8 cellular contexts compared by ENCODE assay signal in genomic region chr19:510606-511100, GRCh38. TPM values are rescaled to one million over a fixed set of nuclear protein-coding genes. Genes with fewer than 3 reads are reported as not detected.
DNase-seq lines count a peak whose midpoint lies in the region; ATAC-seq, FAIRE-seq and TF ChIP-seq lines count a peak whose summit lies in the region.

No MANE protein-coding gene starts in this region.

- H3K27ac ChIP-seq in A549: no peak overlapping the region
- H3K27ac ChIP-seq in ovary: no peak overlapping the region
- no peak overlapping the region for H3K27ac ChIP-seq in thyroid gland

- peaks cover 0 to 15% of the 10 kb centered on the region in 2 donors for H3K36me3 Mint-ChIP-seq in activated naive CD4-positive, alpha-beta T cell treated with anti-CD3 and anti-CD28 coated beads, Interleukin-2, amount 50 U/mL, for 72 hours

- TF ChIP-seq CTCF in A549 (IDR thresholded peaks at IDR 0.05) (peak; percentile 65), NB4 (IDR thresholded peaks at IDR 0.05; ENCODE audit: low read depth, low read length) (peak; percentile 83), ovary (IDR thresholded peaks at IDR 0.05) (peak; percentile 41 to 55 (median 48)), thyroid gland (IDR thresholded peaks at IDR 0.05) (peak in 5 of 6 experiments; percentile 50 to 72 (median 52))

- WGBS in A549 (ENCODE audit: missing lambda C conversion rate): 61% methylated on average over 4 of the region's 21 CpGs
- 25 to 29% (median 27%) methylated on average over 20 to 21 of the region's 21 CpGs for WGBS in ovary, 3 donors
- 57 to 65% methylated on average over 11 to 14 of the region's 21 CpGs for WGBS in thyroid gland, 2 donors

- H3K9me3 ChIP-seq in A549: no peaks in the 10 kb centered on the region
- H3K9me3 ChIP-seq in ovary: no peaks in the 10 kb centered on the region
- H3K9me3 ChIP-seq in thyroid gland: no peaks in the 10 kb centered on the region

- peaks cover 4% of the 10 kb centered on the region; the same call in 1 of the 3 replicates for H3K4me1 ChIP-seq in A549
- peaks cover 6% of the 10 kb centered on the region for H3K4me1 ChIP-seq in ovary (ENCODE audit: insufficient read depth)
- H3K4me1 ChIP-seq in thyroid gland: peaks cover 24 to 29% of the 10 kb centered on the region in 2 donors

- POLR2A ChIA-PET in A549 (lab: Yijun Ruan, JAX): interaction anchor here (0.7 to 1.4 kb wide), 2 partner anchors 13 to 21 kb away, joined by 3 to 4 read pairs; partner anchors contain the start of gene CDC34

- no peaks in the 10 kb centered on the region for H3K9me3 Mint-ChIP-seq in activated naive CD4-positive, alpha-beta T cell treated with anti-CD3 and anti-CD28 coated beads, Interleukin-2, amount 50 U/mL, for 72 hours

- H3K27me3 ChIP-seq in ovary: no peaks in the 10 kb centered on the region
- no peaks in the 10 kb centered on the region for H3K27me3 ChIP-seq in thyroid gland

- H3K36me3 ChIP-seq in ovary: no peaks in the 10 kb centered on the region
- no peaks in the 10 kb centered on the region for H3K36me3 ChIP-seq in thyroid gland

- peak; percentile 54 to 87 for DNase-seq in A549 (ENCODE audit: low read depth in 1 of 2, low spot score in 1 of 2)
- DNase-seq in NB4 (ENCODE audit: low read depth): peak; percentile 91
- peak; percentile 83 for DNase-seq in SKM-1 (lab: John Stamatoyannopoulos, UW; ENCODE audit: unreplicated experiment)
- peak; percentile 92 to 98 for DNase-seq in activated naive CD4-positive, alpha-beta T cell treated with anti-CD3 and anti-CD28 coated beads, Interleukin-2, amount 50 U/mL, for 72 hours (ENCODE audit: low spot score in 2 of 2)
- peak; percentile 51 to 88 (median 77) for DNase-seq in head of caudate nucleus
- DNase-seq in ovary: peak in 3 of 5 donors; percentile 59 to 79 (median 67)
- DNase-seq in thyroid gland: peak; percentile 40 to 43

- H3K27ac Mint-ChIP-seq in activated naive CD4-positive, alpha-beta T cell treated with anti-CD3 and anti-CD28 coated beads, Interleukin-2, amount 50 U/mL, for 72 hours: peak overlapping the region; percentile 98

- TF ChIP-seq EP300 in A549 (IDR thresholded peaks at IDR 0.05) (no peak), ovary (IDR thresholded peaks at IDR 0.05) (no peak)

- CTCF ChIA-PET in A549 (lab: Yijun Ruan, JAX): interaction anchor here (0.7 to 3.5 kb wide), 18 partner anchors 10 to 224 kb away, joined by 3 to 42 read pairs (median 3); partner anchors contain the start of gene CDC34

- peak; percentile 44 to 53 for TF ChIP-seq RAD21 in A549 (conservative IDR thresholded peaks at IDR 0.05 in 1 of 2, IDR thresholded peaks at IDR 0.05 in 1 of 2)

- no peak overlapping the region for H3K4me3 ChIP-seq in A549
- peak overlapping the region; percentile 25 for H3K4me3 ChIP-seq in NB4 (ENCODE audit: low read depth, low read length)
- no peak overlapping the region for H3K4me3 ChIP-seq in ovary
- H3K4me3 ChIP-seq in thyroid gland (replicated peaks in 1 of 3): no peak overlapping the region

- intact Hi-C loops in head of caudate nucleus (cut with DNase I): loop anchor here (2.0 kb wide), 1 partner anchor 20 kb away; the partner anchor contains the start of gene CDC34
- intact Hi-C loops in ovary (cut with DNase I): no loop called here
- intact Hi-C loops in thyroid gland (cut with DNase I): no loop called here

- no peak for FAIRE-seq in A549 (lab: Jason Lieb, UNC)

- no peak for TF ChIP-seq POLR2A in A549 (IDR thresholded peaks at IDR 0.05; ENCODE audit: low read length)
- no peak for TF ChIP-seq POLR2A in NB4 (IDR thresholded peaks at IDR 0.05; ENCODE audit: extremely low read depth, insufficient read length)
- no peak for TF ChIP-seq POLR2A in ovary (IDR thresholded peaks at IDR 0.05)
- no peak for TF ChIP-seq POLR2A in thyroid gland (IDR thresholded peaks at IDR 0.05)

- H3K4me2 ChIP-seq in A549: no peak overlapping the region

- ATAC-seq in A549 (peak; percentile 14 to 52; a peak in 5 of 6 replicates), GM18868 (IDR thresholded peaks at IDR 0.05; ENCODE audit: unreplicated experiment) (peak; percentile 41)
- ATAC-seq in activated naive CD4-positive, alpha-beta T cell treated with anti-CD3 and anti-CD28 coated beads, Interleukin-2, amount 50 U/mL, for 72 hours: peak; percentile 43 to 62

TF ChIP-seq in A549, 52 proteins besides CTCF, POLR2A, EP300 and RAD21 (continues in another document):
- TF ChIP-seq POLR2AphosphoS2 (conservative IDR thresholded peaks at IDR 0.05; ENCODE audit: low read length) (no peak), MYC (IDR thresholded peaks at IDR 0.05; ENCODE audit: borderline replicate concordance, low read length) (peak; percentile 69; the same call in 1 of the 2 replicates), SMC3 (IDR thresholded peaks at IDR 0.05) (peak; percentile 15; the same call in 2 of the 3 replicates), PBX3 (IDR thresholded peaks at IDR 0.05) (no peak), MAX (IDR thresholded peaks at IDR 0.05) (peak; percentile 70)

RNA-seq across cellular contexts. Expression of gene TPGS1, which starts 3.4 kb away (rescaled TPM):
- polyA plus RNA-seq in A549 (2011; rRNA removed) (2.3 and 2.7 TPM in 2 replicates), A549 (2017; fragmentation: RNase III; extraction: RNeasy Plus Mini Kit Qiagen cat#74134 plus additional on column Dnase treatment) (12.5 to 13.8 TPM (median 13.1 TPM) in 3 replicates), ovary (10 to 100 TPM in 1 of 2 donors, under 1 TPM in 1; 0.12 to 24.7 TPM)
- 16.0 and 27.9 TPM in 2 replicates for polyA plus RNA-seq in A549 (2012; cell fraction: cytosol; rRNA removed)
- 22.3 and 42.1 TPM in 2 replicates for polyA plus RNA-seq in A549 (2012; cell fraction: nucleus; rRNA removed)
- 1.1 TPM in 2 replicates for polyA minus RNA-seq in A549 (2011; rRNA and poly(A)+ RNA removed)
- total RNA-seq in activated naive CD4-positive, alpha-beta T cell treated with anti-CD3 and anti-CD28 coated beads, Interleukin-2, amount 50 U/mL, for 72 hours: 10 to 100 TPM in 1 of 2 donors, 1 to 10 TPM in 1; 5.9 to 10.2 TPM
- total RNA-seq in ovary (10 to 100 TPM; 18.6 to 93.3 (median 27.4) TPM), thyroid gland (100 to 1,000 TPM in 2 of 4 donors, 10 to 100 TPM in 2; 50.8 to 147 (median 99.6) TPM)

RNA-seq across cellular contexts. Expression of gene MADCAM1, which starts 14.4 kb away (rescaled TPM):
- polyA plus RNA-seq in A549 (2011; rRNA removed) (0.06 and 0.09 TPM in 2 replicates), A549 (2017; fragmentation: RNase III; extraction: RNeasy Plus Mini Kit Qiagen cat#74134 plus additional on column Dnase treatment) (0.25 to 0.41 TPM (median 0.34 TPM) in 3 replicates), ovary (under 1 TPM in 1 of 2 donors, not detected in 1; 0.42 TPM)
- 0.25 and 0.35 TPM in 2 replicates for polyA plus RNA-seq in A549 (2012; cell fraction: cytosol; rRNA removed)
- 0.51 and 0.73 TPM in 2 replicates for polyA plus RNA-seq in A549 (2012; cell fraction: nucleus; rRNA removed)
- polyA minus RNA-seq in A549 (2011; rRNA and poly(A)+ RNA removed): not detected in 2 replicates
- total RNA-seq in activated naive CD4-positive, alpha-beta T cell treated with anti-CD3 and anti-CD28 coated beads, Interleukin-2, amount 50 U/mL, for 72 hours: under 1 TPM; 0.25 to 0.47 TPM
- total RNA-seq in ovary (under 1 TPM in 6 of 7 donors, not detected in 1; 0.11 to 0.90 (median 0.41) TPM), thyroid gland (1 to 10 TPM in 1 of 4 donors, under 1 TPM in 1, not detected in 2; 0.56 to 3.1 TPM)

RNA-seq across cellular contexts. Expression of gene CDC34, which starts 20.9 kb away (rescaled TPM):
- polyA plus RNA-seq in A549 (2011; rRNA removed) (36.9 and 37.4 TPM in 2 replicates), A549 (2017; fragmentation: RNase III; extraction: RNeasy Plus Mini Kit Qiagen cat#74134 plus additional on column Dnase treatment) (56.3 to 62.6 TPM (median 57.6 TPM) in 3 replicates), ovary (10 to 100 TPM; 13.2 to 59.7 TPM)
- 82.8 and 83.4 TPM in 2 replicates for polyA plus RNA-seq in A549 (2012; cell fraction: cytosol; rRNA removed)
- polyA plus RNA-seq in A549 (2012; cell fraction: nucleus; rRNA removed): 84.9 and 93.6 TPM in 2 replicates
- polyA minus RNA-seq in A549 (2011; rRNA and poly(A)+ RNA removed): 29.1 and 29.2 TPM in 2 replicates
- total RNA-seq in activated naive CD4-positive, alpha-beta T cell treated with anti-CD3 and anti-CD28 coated beads, Interleukin-2, amount 50 U/mL, for 72 hours: 10 to 100 TPM; 46.3 to 59.6 TPM
- total RNA-seq in ovary (10 to 100 TPM; 45.6 to 78.9 (median 56.1) TPM), thyroid gland (10 to 100 TPM; 44.8 to 64.7 (median 48.2) TPM)

RNA-seq across cellular contexts. Expression of gene GZMM, which starts 33.2 kb away (rescaled TPM):
- polyA plus RNA-seq in A549 (2011; rRNA removed): not detected in 2 replicates
- 0.11 and 0.14 TPM in 2 replicates for polyA plus RNA-seq in A549 (2012; cell fraction: cytosol; rRNA removed)
- polyA plus RNA-seq in A549 (2012; cell fraction: nucleus; rRNA removed): 0.39 and 0.64 TPM in 2 replicates
- polyA plus RNA-seq in A549 (2017; fragmentation: RNase III; extraction: RNeasy Plus Mini Kit Qiagen cat#74134 plus additional on column Dnase treatment): 0.11 TPM in 1 of 3 replicates, not detected in the others
- polyA minus RNA-seq in A549 (2011; rRNA and poly(A)+ RNA removed): not detected in 2 replicates
- total RNA-seq in activated naive CD4-positive, alpha-beta T cell treated with anti-CD3 and anti-CD28 coated beads, Interleukin-2, amount 50 U/mL, for 72 hours: 10 to 100 TPM; 14.1 to 52.7 TPM
- 1 to 10 TPM in 1 of 7 donors, under 1 TPM in 5, not detected in 1; 0.31 to 1.7 (median 0.56) TPM for total RNA-seq in ovary
- under 1 TPM in 1 of 2 donors, not detected in 1; 0.48 TPM for polyA plus RNA-seq in ovary
- total RNA-seq in thyroid gland: 1 to 10 TPM in 1 of 4 donors, under 1 TPM in 1, not detected in 2; 0.78 to 1.9 TPM

RNA-seq across cellular contexts. Expression of gene SHC2, which starts 49.8 kb away (rescaled TPM):
- 0.36 and 0.87 TPM in 2 replicates for polyA plus RNA-seq in A549 (2011; rRNA removed)
- 0.26 TPM in 2 replicates for polyA plus RNA-seq in A549 (2012; cell fraction: cytosol; rRNA removed)
- polyA plus RNA-seq in A549 (2012; cell fraction: nucleus; rRNA removed): 2.0 and 2.4 TPM in 2 replicates
- 0.21 to 0.66 TPM (median 0.58 TPM) in 3 replicates for polyA plus RNA-seq in A549 (2017; fragmentation: RNase III; extraction: RNeasy Plus Mini Kit Qiagen cat#74134 plus additional on column Dnase treatment)
- polyA minus RNA-seq in A549 (2011; rRNA and poly(A)+ RNA removed): 0.44 and 0.70 TPM in 2 replicates
- total RNA-seq in activated naive CD4-positive, alpha-beta T cell treated with anti-CD3 and anti-CD28 coated beads, Interleukin-2, amount 50 U/mL, for 72 hours: not detected
- 10 to 100 TPM in 6 of 7 donors, 1 to 10 TPM in 1; 3.6 to 40.7 (median 23.0) TPM for total RNA-seq in ovary
- polyA plus RNA-seq in ovary: 10 to 100 TPM in 1 of 2 donors, under 1 TPM in 1; 0.62 to 15.4 TPM
- 10 to 100 TPM; 31.5 to 72.8 (median 48.8) TPM for total RNA-seq in thyroid gland

Comparison
In these comparisons a context has a peak if more than half of its experiments do, and no peak if none do; other contexts are left out.
1. DNase-seq: peak in every context shown above with its lines; median percentile 95 in activated naive CD4-positive, alpha-beta T cell treated with anti-CD3 and anti-CD28 coated beads, Interleukin-2, amount 50 U/mL, for 72 hours; 91 in NB4; 83 in SKM-1; 77 in head of caudate nucleus; 70 in A549; 67 in ovary; 42 in thyroid gland.